ENCODE assay signal across 12 cellular contexts in the genomic region with DNA sequence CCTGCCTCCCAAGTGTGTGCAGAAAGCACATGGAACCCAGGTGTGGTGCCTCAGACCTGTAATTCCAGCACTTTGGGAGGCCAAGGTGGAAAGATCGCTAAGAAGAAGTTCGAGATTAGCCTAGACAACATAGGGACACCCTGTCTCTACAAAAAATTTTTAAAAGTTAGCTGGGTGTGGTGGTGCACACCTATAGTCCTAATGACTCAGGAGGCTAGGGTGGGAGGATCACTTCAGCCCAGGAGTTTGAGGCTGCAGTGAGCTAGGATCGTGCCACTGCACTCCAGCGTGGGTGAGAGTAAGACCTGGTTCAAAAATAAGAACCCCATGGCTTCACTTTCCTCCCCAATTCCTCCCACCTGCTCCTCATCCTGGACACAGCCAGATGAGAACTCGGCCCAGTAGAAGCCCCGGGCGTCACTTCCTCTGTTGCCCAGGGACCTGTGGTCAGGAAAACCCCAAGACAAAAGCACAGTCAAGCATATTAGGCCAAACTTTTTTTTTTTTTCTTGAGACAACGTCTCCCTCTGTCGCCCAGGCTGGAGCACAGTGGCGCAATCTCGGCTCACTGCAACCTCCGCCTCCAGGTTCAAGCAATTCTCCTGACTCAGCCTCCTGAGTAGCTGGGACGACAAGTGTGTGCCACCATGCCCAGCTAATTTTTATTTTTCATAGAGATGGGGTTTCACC. TPM values are rescaled to one million over a fixed set of nuclear protein-coding genes. Genes with fewer than 3 reads are reported as not detected.
A peak's percentile ranks its signal among the peaks of the same experiment; 100 is the strongest.
DNase-seq lines count a peak whose midpoint lies in the region; ATAC-seq lines count a peak whose summit lies in the region.
"Not testable (repeated sequence)": the region's sequence is repeated elsewhere in the genome, so short reads cannot be mapped to it uniquely, and the experiment has no call there.
"Had no signal": no experiment of that assay in that cellular context is flagged by ENCODE, and none has a peak within 500 bp of the region (broad histone marks: within the 10 kb centered on the region; RNA-seq: fewer than 3 reads in every experiment).

No MANE protein-coding gene starts in this region.

- H3K36me3 ChIP-seq in Karpas-422 (ENCODE audit: insufficient read depth, low read length) = not testable (repeated sequence)

- peak overlapping the region; percentile 37 for H3K4me2 ChIP-seq in Karpas-422 (ENCODE audit: low read depth, low read length, poor library complexity, severe bottlenecking)

- peaks cover 20% of the 10 kb centered on the region for H3K36me3 Mint-ChIP-seq in activated CD4-positive, alpha-beta T cell treated with anti-CD3 and anti-CD28 coated beads for 36 hours (ENCODE audit: low read depth)
- H3K36me3 Mint-ChIP-seq in effector memory CD8-positive, alpha-beta T cell (ENCODE audit: insufficient read depth) = peaks cover 48% of the 10 kb centered on the region

- H3K9me3 Mint-ChIP-seq in activated CD4-positive, alpha-beta T cell treated with anti-CD3 and anti-CD28 coated beads for 36 hours (ENCODE audit: low read depth); effector memory CD8-positive, alpha-beta T cell: not testable (repeated sequence)

- not testable (repeated sequence) for H2AFZ ChIP-seq in Karpas-422 (ENCODE audit: low read length)

- H3K27me3 Mint-ChIP-seq in activated CD4-positive, alpha-beta T cell treated with anti-CD3 and anti-CD28 coated beads for 36 hours; effector memory CD8-positive, alpha-beta T cell: not testable (repeated sequence)

- not testable (repeated sequence) for H3K4me3 Mint-ChIP-seq in activated CD4-positive, alpha-beta T cell treated with anti-CD3 and anti-CD28 coated beads for 36 hours; effector memory CD8-positive, alpha-beta T cell

- CTCF ChIA-PET in activated CD4-positive, alpha-beta T cell treated with anti-CD3 and anti-CD28 coated beads for 36 hours (lab: Charles Lee) = interaction anchor here (1.3 kb wide), 1 partner anchor 174 kb away, joined by 3 read pairs; no protein-coding TSS in a partner anchor

- peak; percentile 78 for DNase-seq in Karpas-422
- not testable (repeated sequence) for DNase-seq in activated CD4-positive, alpha-beta T cell treated with anti-CD3 and anti-CD28 coated beads for 36 hours; effector memory CD8-positive, alpha-beta T cell

- H3K9me2 ChIP-seq in Karpas-422 (replicated peaks; ENCODE audit: insufficient read depth, low read length) = not testable (repeated sequence)

- H3K9ac ChIP-seq in Karpas-422 (ENCODE audit: low read length) = peak overlapping the region; percentile 50; the same call in 1 of the 2 replicates

- not testable (repeated sequence) for H3K9me3 ChIP-seq in Karpas-422 (ENCODE audit: low read length)

- not testable (repeated sequence) for H3K4me1 Mint-ChIP-seq in activated CD4-positive, alpha-beta T cell treated with anti-CD3 and anti-CD28 coated beads for 36 hours
- peaks cover 9 to 13% of the 10 kb centered on the region in 2 donors for H3K4me1 Mint-ChIP-seq in effector memory CD8-positive, alpha-beta T cell (ENCODE audit: low read depth in 2 of 2)

- H3K4me3 ChIP-seq in Karpas-422 (ENCODE audit: low read length) = peak overlapping the region; percentile 10; the same call in 1 of the 2 replicates

- H4K20me1 ChIP-seq in Karpas-422 (ENCODE audit: insufficient read depth, low read depth, low read length) = not testable (repeated sequence)

- POLR2A ChIA-PET in activated CD4-positive, alpha-beta T cell treated with anti-CD3 and anti-CD28 coated beads for 36 hours (lab: Charles Lee) = interaction anchor here (1.0 to 1.3 kb wide), 2 partner anchors 22 to 23 kb away, joined by 3 to 4 read pairs; a partner anchor contains a TSS

- not testable (repeated sequence) for H3K79me2 ChIP-seq in Karpas-422 (ENCODE audit: low read length)

- H3K27me3 ChIP-seq in Karpas-422 (ENCODE audit: low read length) = not testable (repeated sequence)

- intact Hi-C loops in activated CD4-positive, alpha-beta T cell treated with anti-CD3 and anti-CD28 coated beads for 36 hours (cut with DNase I, micrococcal nuclease) = not testable (repeated sequence)

- H3K4me1 ChIP-seq in Karpas-422 (ENCODE audit: low read length) = peaks cover 29% of the 10 kb centered on the region

- H3K27ac Mint-ChIP-seq in activated CD4-positive, alpha-beta T cell treated with anti-CD3 and anti-CD28 coated beads for 36 hours = not testable (repeated sequence)
- peak overlapping the region; percentile 57 to 58 for H3K27ac Mint-ChIP-seq in effector memory CD8-positive, alpha-beta T cell

- ATAC-seq in GM18502 (IDR thresholded peaks at IDR 0.05; ENCODE audit: poor library complexity, unreplicated experiment) (peak; percentile 88), GM19397 (IDR thresholded peaks at IDR 0.05; ENCODE audit: unreplicated experiment) (peak; percentile 85), HG02588 (IDR thresholded peaks at IDR 0.05; ENCODE audit: unreplicated experiment) (peak; percentile 76), HG03108 (IDR thresholded peaks at IDR 0.05; ENCODE audit: unreplicated experiment) (peak; percentile 86)
- ATAC-seq in activated CD4-positive, alpha-beta T cell treated with anti-CD3 and anti-CD28 coated beads for 36 hours = peak; percentile 41
- ATAC-seq in effector memory CD8-positive, alpha-beta T cell (replicated peaks) = peak; percentile 55

- H3K27ac ChIP-seq in Karpas-422 (ENCODE audit: low read length) = peak overlapping the region; percentile 95

RNA-seq across cellular contexts. Expression of a gene that starts 13.1 kb away (rescaled TPM):
- total RNA-seq in Karpas-422 (2014; rRNA removed; shearing (Covaris generic); ENCODE audit: low replicate concordance) = 11.9 and 45.0 TPM in 2 replicates
- total RNA-seq in activated CD4-positive, alpha-beta T cell treated with anti-CD3 and anti-CD28 coated beads for 36 hours = 1 to 10 TPM; 2.5 to 3.2 TPM

RNA-seq across cellular contexts. Expression of a gene that starts 23.4 kb away (rescaled TPM):
- 24.3 and 32.5 TPM in 2 replicates for total RNA-seq in Karpas-422 (2014; rRNA removed; shearing (Covaris generic); ENCODE audit: low replicate concordance)
- 10 to 100 TPM; 73.8 to 78.6 TPM for total RNA-seq in activated CD4-positive, alpha-beta T cell treated with anti-CD3 and anti-CD28 coated beads for 36 hours

RNA-seq across cellular contexts. Expression of a gene that starts 24.1 kb away (rescaled TPM):
- total RNA-seq in Karpas-422 (2014; rRNA removed; shearing (Covaris generic); ENCODE audit: low replicate concordance) = 190 and 395 TPM in 2 replicates
- 100 to 1,000 TPM; 281 to 343 TPM for total RNA-seq in activated CD4-positive, alpha-beta T cell treated with anti-CD3 and anti-CD28 coated beads for 36 hours

RNA-seq across cellular contexts. Expression of a gene that starts 28.9 kb away (rescaled TPM):
- total RNA-seq in Karpas-422 (2014; rRNA removed; shearing (Covaris generic); ENCODE audit: low replicate concordance) = 0.07 TPM in 1 of 2 replicates, not detected in the other
- total RNA-seq in activated CD4-positive, alpha-beta T cell treated with anti-CD3 and anti-CD28 coated beads for 36 hours = not detected
- total RNA-seq: CD4-positive, alpha-beta memory T cell; LHCN-M2; Right ventricle myocardium inferior had no signal

RNA-seq across cellular contexts. Expression of a gene that starts 40.3 kb away (rescaled TPM):
- total RNA-seq in Karpas-422 (2014; rRNA removed; shearing (Covaris generic); ENCODE audit: low replicate concordance) = not detected in 2 replicates
- not detected for total RNA-seq in activated CD4-positive, alpha-beta T cell treated with anti-CD3 and anti-CD28 coated beads for 36 hours
- total RNA-seq: CD4-positive, alpha-beta memory T cell; dermis microvascular lymphatic vessel endothelial cell; omental fat pad had no signal
